ENCODE assay signal across 1 cellular context in genomic region chr11:70242885-70243284, GRCh38.
TF ChIP-seq lines count a peak whose summit lies in the region.

No MANE protein-coding gene starts in this region.

TF ChIP-seq in K562, 482 proteins besides CTCF, POLR2A, EP300 and RAD21:
- no peak for TF ChIP-seq PRPF4 (IDR thresholded peaks at IDR 0.05; ENCODE audit: insufficient read depth, low read depth, low read length, poor library complexity, severe bottlenecking)
- peak; percentile 28 for TF ChIP-seq CBFA2T3 (IDR thresholded peaks at IDR 0.05)
